15 cellular contexts compared by ENCODE assay signal in genomic region chr20:22717466-22717865, GRCh38.
DNase-seq lines count a peak whose midpoint lies in the region; ATAC-seq and TF ChIP-seq lines count a peak whose summit lies in the region.
"Had no signal": no experiment of that assay in that cellular context is flagged by ENCODE, and none has a peak within 500 bp of the region (broad histone marks: within the 10 kb centered on the region; RNA-seq: fewer than 3 reads in every experiment).

No MANE protein-coding gene starts in this region.

- H2BK15ac ChIP-seq in IMR-90 (ENCODE audit: low read depth, low read length) = no peak overlapping the region

- H3K4me2 ChIP-seq in IMR-90 (ENCODE audit: low read depth, low read length) = peak overlapping the region; percentile 12; the same call in 1 of the 2 replicates
- H3K4me2 ChIP-seq: GM23338 had no signal

- TF ChIP-seq RAD21 in IMR-90 (IDR thresholded peaks at IDR 0.05; ENCODE audit: low read length) = no peak

- no peak for TF ChIP-seq POLR2A in IMR-90 (IDR thresholded peaks at IDR 0.05; ENCODE audit: low read depth, low read length)
- no peak for TF ChIP-seq POLR2A in spleen (IDR thresholded peaks at IDR 0.05)

- H3K27me3 ChIP-seq in IMR-90 (ENCODE audit: control insufficient read depth, insufficient read depth, low read length) (peaks cover 3% of the 10 kb centered on the region; the same call in 1 of the 2 replicates), brain microvascular endothelial cell (replicated peaks) (no peaks in the 10 kb centered on the region), spleen (replicated peaks in 1 of 7) (no peaks in the 10 kb centered on the region)

- H3K9me3 ChIP-seq in IMR-90 (ENCODE audit: control insufficient read depth, insufficient read depth, low read length) = no peaks in the 10 kb centered on the region
- H3K9me3 ChIP-seq in spleen = peaks cover 0 to 13% (median 0%) of the 10 kb centered on the region in 8 donors

- 0 out of 2 replicates have a peak, but pooled peaks cover 2% of the 10 kb centered on the region for H3K4me1 ChIP-seq in IMR-90 (ENCODE audit: control insufficient read depth, insufficient read depth, low read length)
- peaks cover 0 to 32% (median 19%) of the 10 kb centered on the region in 6 donors for H3K4me1 ChIP-seq in spleen

- no peak overlapping the region for H3K18ac ChIP-seq in IMR-90 (ENCODE audit: low read depth, low read length)

- intact Hi-C loops in IMR-90 (cut with micrococcal nuclease) (no loop called here), spleen (cut with DNase I; ENCODE audit: low total_unique reads) (no loop called here)

- no peak overlapping the region for H3K4ac ChIP-seq in IMR-90 (ENCODE audit: low read depth, low read length)

- dilution Hi-C loops in IMR-90 (cut with HindIII; ENCODE audit: low sequenced_read_pairs, unreplicated experiment) = no loop called here

- no peaks in the 10 kb centered on the region for H3K9me1 ChIP-seq in IMR-90 (ENCODE audit: insufficient read depth, low read length)

- in situ Hi-C loops in IMR-90 (cut with MboI; ENCODE audit: low sequenced_read_pairs) = no loop called here
- in situ Hi-C loops in brain microvascular endothelial cell (cut with HindIII; ENCODE audit: low pct_ligation_motif_present, low sequenced_read_pairs) = loop anchor here (25.0 kb wide), 1 partner anchor 245 kb away; no protein-coding TSS in a partner anchor

- H2BK20ac ChIP-seq in IMR-90 (ENCODE audit: low read depth, low read length) = no peak overlapping the region

- H3K79me1 ChIP-seq in IMR-90 (ENCODE audit: low read depth in 1 of 2, low read length in 2 of 2) = no peaks in the 10 kb centered on the region

- H3K27ac ChIP-seq in IMR-90 (ENCODE audit: insufficient read depth, low read length) = no peak overlapping the region
- peak overlapping the region; percentile 44 for H3K27ac ChIP-seq in brain microvascular endothelial cell
- peak overlapping the region in 6 of 8 donors; percentile 5 to 66 (median 54) for H3K27ac ChIP-seq in spleen

- no peak overlapping the region for H2AK9ac ChIP-seq in IMR-90 (replicated peaks; ENCODE audit: low read depth, low read length, poor library complexity)

- TF ChIP-seq CTCF in IMR-90 (conservative IDR thresholded peaks at IDR 0.05; ENCODE audit: low read depth, low read length) = no peak
- no peak for TF ChIP-seq CTCF in brain microvascular endothelial cell (IDR thresholded peaks at IDR 0.05; ENCODE audit: low read depth, low read length, missing control alignments)
- no peak for TF ChIP-seq CTCF in spleen (IDR thresholded peaks at IDR 0.05 in 8 of 11, conservative IDR thresholded peaks at IDR 0.05 in 3 of 11)

- no peak overlapping the region for H4K8ac ChIP-seq in IMR-90 (ENCODE audit: low read depth in 2 of 2, low read length in 2 of 2)

- no peak overlapping the region for H2BK5ac ChIP-seq in IMR-90 (ENCODE audit: low read depth, low read length, poor library complexity, severe bottlenecking)

- H3K4me3 ChIP-seq in IMR-90 (ENCODE audit: insufficient read depth, low read depth, low read length) (no peak overlapping the region), brain microvascular endothelial cell (ENCODE audit: low read depth, low read length) (no peak overlapping the region), spleen (no peak overlapping the region)
- H3K4me3 ChIP-seq: GM23338 had no signal

- DNase-seq in IMR-90 (no peak), brain microvascular endothelial cell (peak; percentile 75), hepatic stellate cell (ENCODE audit: low spot score) (peak; percentile 44), spleen (no peak), GDM1 (lab: John Stamatoyannopoulos, UW) (no peak), cerebellum (ENCODE audit: low spot score) (no peak)
- no peak for DNase-seq in stimulated activated CD4-positive, alpha-beta T cell treated with anti-CD3 and anti-CD28 coated beads, Interleukin-15, amount 100 ng/mL, for 24 hours
- DNase-seq: C1 segment of cervical spinal cord; NCI-H524; posterior cingulate gyrus; SHP77; stimulated activated CD4-positive, alpha-beta T cell treated with anti-CD3 and anti-CD28 coated beads, Interleukin-4, amount 100 ng/mL, for 24 hours; stimulated activated naive CD4-positive, alpha-beta T cell had no signal

- WGBS in IMR-90 (ENCODE audit: extremely low coverage in 2 of 2, insufficient read length in 1 of 2), 2 experiments = no CpG with 5 or more reads among the region's 4 CpGs
- WGBS in spleen, 5 donors = 52 to 80% (median 70%) methylated on average over 4 of the region's 4 CpGs

- POLR2A ChIA-PET in IMR-90 (lab: Charles Lee; ENCODE audit: unreplicated experiment) = no interaction called here

- H3K36me3 ChIP-seq in IMR-90 (ENCODE audit: control insufficient read depth, insufficient read depth, low read length) (no peaks in the 10 kb centered on the region), brain microvascular endothelial cell (replicated peaks) (no peaks in the 10 kb centered on the region), spleen (no peaks in the 10 kb centered on the region)

- H4K91ac ChIP-seq in IMR-90 (ENCODE audit: insufficient read depth, low read depth, low read length) = no peak overlapping the region

- no peak overlapping the region for H2AFZ ChIP-seq in IMR-90 (replicated peaks; ENCODE audit: low read length, poor library complexity)
- H2AFZ ChIP-seq: GM23338 had no signal

- no peak overlapping the region for H2AK5ac ChIP-seq in IMR-90 (ENCODE audit: low read depth, low read length)

- peak; percentile 27; the same call in 1 of the 2 replicates for ATAC-seq in IMR-90 (ENCODE audit: low read depth)
- no peak for ATAC-seq in HG03432 (IDR thresholded peaks at IDR 0.05; ENCODE audit: unreplicated experiment)
- ATAC-seq: GM23338 had no signal

- no peak overlapping the region for H2BK120ac ChIP-seq in IMR-90 (ENCODE audit: low read depth, low read length)

- H3K56ac ChIP-seq in IMR-90 (ENCODE audit: extremely low read depth, insufficient read depth, low read length) = no peak overlapping the region

- H4K5ac ChIP-seq in IMR-90 (ENCODE audit: low read depth, low read length) = no peak overlapping the region

- H3K9ac ChIP-seq in IMR-90 (ENCODE audit: low read depth, low read length) = no peak overlapping the region

- no peak overlapping the region for H3K14ac ChIP-seq in IMR-90 (replicated peaks; ENCODE audit: low read depth, low read length)

- BruUV-seq in IMR-90 (replicated peaks; lab: Mats Ljungman, UMichigan) = no TSS peak

- no peak overlapping the region for H3K23ac ChIP-seq in IMR-90 (ENCODE audit: low read depth, low read length)

- H4K20me1 ChIP-seq in IMR-90 (ENCODE audit: insufficient read depth, low read length) = no peaks in the 10 kb centered on the region

- CTCF ChIA-PET in IMR-90 (lab: Yijun Ruan, JAX) = no interaction called here

TF ChIP-seq in IMR-90, 13 proteins besides CTCF, POLR2A, EP300 and RAD21:
- TF ChIP-seq, protein P1, sequence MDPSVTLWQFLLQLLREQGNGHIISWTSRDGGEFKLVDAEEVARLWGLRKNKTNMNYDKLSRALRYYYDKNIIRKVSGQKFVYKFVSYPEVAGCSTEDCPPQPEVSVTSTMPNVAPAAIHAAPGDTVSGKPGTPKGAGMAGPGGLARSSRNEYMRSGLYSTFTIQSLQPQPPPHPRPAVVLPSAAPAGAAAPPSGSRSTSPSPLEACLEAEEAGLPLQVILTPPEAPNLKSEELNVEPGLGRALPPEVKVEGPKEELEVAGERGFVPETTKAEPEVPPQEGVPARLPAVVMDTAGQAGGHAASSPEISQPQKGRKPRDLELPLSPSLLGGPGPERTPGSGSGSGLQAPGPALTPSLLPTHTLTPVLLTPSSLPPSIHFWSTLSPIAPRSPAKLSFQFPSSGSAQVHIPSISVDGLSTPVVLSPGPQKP (IDR thresholded peaks at IDR 0.05; ENCODE audit: borderline replicate concordance, low read depth, low read length) = no peak
- TF ChIP-seq CHD1 (IDR thresholded peaks at IDR 0.05; ENCODE audit: low read depth, low read length) = no peak
- TF ChIP-seq FOS (IDR thresholded peaks at IDR 0.05; ENCODE audit: low read depth, low read length) = no peak
- no peak for TF ChIP-seq MAZ (IDR thresholded peaks at IDR 0.05; ENCODE audit: borderline replicate concordance, low read depth, low read length)
- TF ChIP-seq SMC3 (IDR thresholded peaks at IDR 0.05; ENCODE audit: low read depth, low read length) = no peak
- no peak for TF ChIP-seq MAFK (IDR thresholded peaks at IDR 0.05; ENCODE audit: low read depth, low read length)
- TF ChIP-seq CEBPB (IDR thresholded peaks at IDR 0.05; ENCODE audit: low read depth, low read length) = no peak
- TF ChIP-seq RCOR1 (IDR thresholded peaks at IDR 0.05; ENCODE audit: insufficient replicate concordance, low read length) = no peak
- TF ChIP-seq BHLHE40 (IDR thresholded peaks at IDR 0.05; ENCODE audit: low read depth, low read length) = no peak
- no peak for TF ChIP-seq NFE2L2 (IDR thresholded peaks at IDR 0.05; ENCODE audit: low read depth, low read length)
- TF ChIP-seq USF2 (IDR thresholded peaks at IDR 0.05; ENCODE audit: low read depth, low read length) = no peak
- TF ChIP-seq MXI1 (IDR thresholded peaks at IDR 0.05; ENCODE audit: borderline replicate concordance, low read depth, low read length) = no peak
- no peak for TF ChIP-seq RFX5 (IDR thresholded peaks at IDR 0.05; ENCODE audit: low read depth, low read length)

Comparison
In these comparisons a context has a peak if more than half of its experiments do, and no peak if none do; other contexts are left out.
1. DNase-seq: peak in brain microvascular endothelial cell (single experiment) and hepatic stellate cell (single experiment); none in IMR-90 (single experiment), spleen (single experiment), GDM1 (single experiment), cerebellum (single experiment) and stimulated activated CD4-positive, alpha-beta T cell treated with anti-CD3 and anti-CD28 coated beads, Interleukin-15, amount 100 ng/mL, for 24 hours (single experiment).